Comparison of ENCODE assay signal across 8 cellular contexts in the genomic region with DNA sequence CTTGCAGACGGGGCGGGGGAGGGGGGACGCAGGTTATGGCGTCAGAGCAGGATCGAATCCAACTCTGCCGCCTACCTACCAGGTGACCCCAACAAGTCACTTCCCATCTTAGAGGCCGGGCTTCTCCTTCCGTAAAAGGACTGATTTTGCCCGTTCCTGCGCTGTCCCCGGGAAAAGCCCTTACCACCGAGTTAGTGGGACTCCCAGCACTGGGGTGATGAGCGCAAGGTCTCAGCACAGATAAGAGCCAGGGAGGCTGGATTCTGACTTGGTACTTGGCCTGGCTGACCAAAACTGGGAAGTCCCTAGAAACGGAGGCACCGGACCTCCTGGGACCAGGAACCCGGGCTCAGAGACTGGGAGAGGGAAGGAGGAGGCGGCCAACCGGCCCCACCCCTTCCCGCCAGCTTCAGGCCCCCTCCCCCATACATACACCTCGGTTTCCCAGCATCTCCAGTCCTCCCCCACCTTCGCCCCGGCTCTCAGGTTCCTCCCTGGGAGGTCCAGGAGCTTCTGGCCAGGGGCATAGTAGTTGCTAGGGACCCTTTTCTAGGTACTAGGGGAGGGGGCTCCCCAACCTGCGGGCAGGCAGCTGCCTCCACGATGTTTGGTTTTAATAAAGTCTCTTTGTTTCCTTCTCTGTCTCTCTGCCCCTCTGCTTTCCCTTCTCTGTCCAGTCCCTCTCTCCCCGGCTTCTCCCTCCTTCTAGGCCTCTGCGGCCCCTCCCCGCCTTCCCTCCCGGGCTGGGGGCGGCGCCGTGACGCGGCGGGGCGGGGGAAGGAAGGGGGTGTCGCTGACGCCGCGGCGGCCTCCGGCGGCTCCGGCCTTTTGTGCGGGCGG. TPM values are rescaled to one million over a fixed set of nuclear protein-coding genes. Genes with fewer than 3 reads are reported as not detected.
DNase-seq lines count a peak whose midpoint lies in the region; ATAC-seq and TF ChIP-seq lines count a peak whose summit lies in the region.

A gene (plus strand): TSS at position 826 of the 840 bp plus-strand sequence. CDS start 156 bp downstream, outside the sequence.

- H3K27ac Mint-ChIP-seq in Calu3 (ENCODE audit: unreplicated experiment) (peak within 1 kb of the TSS; percentile 88), glutamatergic neuron (ENCODE audit: unreplicated experiment) (peak within 1 kb of the TSS; percentile 99)
- peak within 1 kb of the TSS; percentile 98 for H3K27ac Mint-ChIP-seq in activated naive CD8-positive, alpha-beta T cell

- peak within 1 kb of the TSS; percentile 79 for H3K4me3 ChIP-seq in Loucy (ENCODE audit: low read length, poor library complexity, severe bottlenecking)
- H3K4me3 ChIP-seq in ovary, result peak within 1 kb of the TSS; percentile 91
- H3K4me3 ChIP-seq in thyroid gland (replicated peaks in 1 of 3), result peak within 1 kb of the TSS; percentile 3 to 97 (median 69)

- peak; percentile 95 for DNase-seq in Calu3
- peak; percentile 89 for DNase-seq in glutamatergic neuron
- peak; percentile 88 to 93 (median 92) for DNase-seq in ovary
- peak; percentile 88 for DNase-seq in thyroid gland

- H3K9me2 ChIP-seq in Loucy (replicated peaks; ENCODE audit: low read depth, low read length), result no peaks in the 10 kb centered on the region

- H3K27me3 Mint-ChIP-seq in Calu3 (ENCODE audit: unreplicated experiment) (no peaks in the 10 kb centered on the region), glutamatergic neuron (ENCODE audit: unreplicated experiment) (peaks cover 22% of the 10 kb centered on the region)
- H3K27me3 Mint-ChIP-seq in activated naive CD8-positive, alpha-beta T cell, result no peaks in the 10 kb centered on the region

- H3K36me3 ChIP-seq in Loucy (ENCODE audit: insufficient read depth, low read length), result no peaks in the 10 kb centered on the region; the same call in 1 of the 2 replicates
- no peaks in the 10 kb centered on the region for H3K36me3 ChIP-seq in ovary
- no peaks in the 10 kb centered on the region for H3K36me3 ChIP-seq in thyroid gland

- 1% methylated on average over 43 to 45 of the region's 45 CpGs for WGBS in ovary, 3 donors
- WGBS in thyroid gland, 2 donors, result 0 to 3% methylated on average over 26 to 38 of the region's 45 CpGs

- peak within 1 kb of the TSS; percentile 58 for H2AFZ ChIP-seq in Loucy (ENCODE audit: low read length)

- H3K9ac ChIP-seq in Loucy (ENCODE audit: low read depth, low read length, poor library complexity, severe bottlenecking), result peak within 1 kb of the TSS; percentile 95

- H3K9me3 ChIP-seq in Loucy (ENCODE audit: insufficient read depth, low read depth, low read length) (no peaks in the 10 kb centered on the region), ovary (no peaks in the 10 kb centered on the region), thyroid gland (no peaks in the 10 kb centered on the region)

- no peak for TF ChIP-seq CTCF in Calu3 (IDR thresholded peaks at IDR 0.05; ENCODE audit: unreplicated experiment)
- TF ChIP-seq CTCF in Loucy (conservative IDR thresholded peaks at IDR 0.05; ENCODE audit: low read length), result no peak
- TF ChIP-seq CTCF in glutamatergic neuron (IDR thresholded peaks at IDR 0.05; ENCODE audit: partially characterized antibody, unreplicated experiment), result no peak
- no peak for TF ChIP-seq CTCF in ovary (IDR thresholded peaks at IDR 0.05)
- no peak for TF ChIP-seq CTCF in thyroid gland (IDR thresholded peaks at IDR 0.05)

- intact Hi-C loops in Calu3 (cut with micrococcal nuclease; ENCODE audit: unreplicated experiment) (loop anchor here (10.0 kb wide), 1 partner anchor 75 kb away; a partner anchor contains a TSS), ovary (cut with DNase I) (no loop called here), thyroid gland (cut with DNase I) (no loop called here)

- H3K4me3 Mint-ChIP-seq in Calu3 (ENCODE audit: low read depth, unreplicated experiment) (peak within 1 kb of the TSS; percentile 88), glutamatergic neuron (ENCODE audit: unreplicated experiment) (peak within 1 kb of the TSS; percentile 97)
- peak within 1 kb of the TSS; percentile 98 for H3K4me3 Mint-ChIP-seq in activated naive CD8-positive, alpha-beta T cell

- peaks cover 53% of the 10 kb centered on the region for H3K79me2 ChIP-seq in Loucy (ENCODE audit: insufficient read depth, low read length)

- 0 out of 2 replicates have a peak, but pooled peaks cover 6% of the 10 kb centered on the region for H3F3A ChIP-seq in Loucy (ENCODE audit: low read depth)

- H3K9me3 Mint-ChIP-seq in Calu3 (ENCODE audit: low read depth, unreplicated experiment), result no peaks in the 10 kb centered on the region
- no peaks in the 10 kb centered on the region for H3K9me3 Mint-ChIP-seq in activated naive CD8-positive, alpha-beta T cell (ENCODE audit: low read depth)
- peaks cover 19% of the 10 kb centered on the region for H3K9me3 Mint-ChIP-seq in glutamatergic neuron (ENCODE audit: unreplicated experiment)

- TSS peak; percentile 93 for BruUV-seq in Calu3 (replicated peaks; lab: Mats Ljungman, UMichigan)

- H3K4me2 ChIP-seq in Loucy (ENCODE audit: low read depth, low read length, poor library complexity, severe bottlenecking), result peak within 1 kb of the TSS; percentile 87

- TF ChIP-seq POLR2A in ovary (IDR thresholded peaks at IDR 0.05), result peak; percentile 87
- peak; percentile 38 to 62 for TF ChIP-seq POLR2A in thyroid gland (IDR thresholded peaks at IDR 0.05)

- CTCF ChIA-PET in Calu3 (lab: Charles Lee), result interaction anchor here (0.5 to 1.1 kb wide), 6 partner anchors 10 to 495 kb away, joined by 3 to 8 read pairs (median 4); no protein-coding TSS in a partner anchor

- peaks cover 67% of the 10 kb centered on the region for H3K4me1 Mint-ChIP-seq in Calu3 (ENCODE audit: low read depth, unreplicated experiment)
- peaks cover 62% of the 10 kb centered on the region for H3K4me1 Mint-ChIP-seq in activated naive CD8-positive, alpha-beta T cell (ENCODE audit: low read depth)
- peaks cover 28% of the 10 kb centered on the region for H3K4me1 Mint-ChIP-seq in glutamatergic neuron (ENCODE audit: low read depth, unreplicated experiment)

- ATAC-seq in GM21529 (IDR thresholded peaks at IDR 0.05; ENCODE audit: unreplicated experiment), result peak; percentile 55
- ATAC-seq in SK-N-SH treated with all-trans-retinoic acid at 6 μM for 48 hours, result peak; percentile 89

- peak; percentile 76 for TF ChIP-seq EP300 in ovary (IDR thresholded peaks at IDR 0.05)

- H3K27me3 ChIP-seq in Loucy (ENCODE audit: insufficient read depth, low read length, poor library complexity, severe bottlenecking) (no peaks in the 10 kb centered on the region), ovary (no peaks in the 10 kb centered on the region), thyroid gland (no peaks in the 10 kb centered on the region)

- H3K27ac ChIP-seq in ovary, result peak within 1 kb of the TSS; percentile 97 to 99
- H3K27ac ChIP-seq in thyroid gland, result peak within 1 kb of the TSS; percentile 98 to 100 (median 99)

- H4K20me1 ChIP-seq in Loucy (ENCODE audit: insufficient read depth, low read length, poor library complexity, severe bottlenecking), result peaks cover 40% of the 10 kb centered on the region

- H3K36me3 Mint-ChIP-seq in Calu3 (ENCODE audit: insufficient read depth, unreplicated experiment) (peaks cover 61% of the 10 kb centered on the region), glutamatergic neuron (ENCODE audit: unreplicated experiment) (peaks cover 5% of the 10 kb centered on the region)
- peaks cover 4% of the 10 kb centered on the region for H3K36me3 Mint-ChIP-seq in activated naive CD8-positive, alpha-beta T cell

- H3K4me1 ChIP-seq in Loucy (ENCODE audit: insufficient read depth, low read length, poor library complexity, severe bottlenecking) (peaks cover 41% of the 10 kb centered on the region), ovary (ENCODE audit: insufficient read depth) (peaks cover 28% of the 10 kb centered on the region), thyroid gland (peaks cover 25 to 59% of the 10 kb centered on the region in 2 donors)

TF ChIP-seq in SK-N-SH treated with all-trans-retinoic acid at 6 μM for 48 hours, 23 proteins besides CTCF, POLR2A, EP300 and RAD21:
- no peak for TF ChIP-seq ISL1 (CRISPR knock-in tag; IDR thresholded peaks at IDR 0.05)
- TF ChIP-seq, protein P1, sequence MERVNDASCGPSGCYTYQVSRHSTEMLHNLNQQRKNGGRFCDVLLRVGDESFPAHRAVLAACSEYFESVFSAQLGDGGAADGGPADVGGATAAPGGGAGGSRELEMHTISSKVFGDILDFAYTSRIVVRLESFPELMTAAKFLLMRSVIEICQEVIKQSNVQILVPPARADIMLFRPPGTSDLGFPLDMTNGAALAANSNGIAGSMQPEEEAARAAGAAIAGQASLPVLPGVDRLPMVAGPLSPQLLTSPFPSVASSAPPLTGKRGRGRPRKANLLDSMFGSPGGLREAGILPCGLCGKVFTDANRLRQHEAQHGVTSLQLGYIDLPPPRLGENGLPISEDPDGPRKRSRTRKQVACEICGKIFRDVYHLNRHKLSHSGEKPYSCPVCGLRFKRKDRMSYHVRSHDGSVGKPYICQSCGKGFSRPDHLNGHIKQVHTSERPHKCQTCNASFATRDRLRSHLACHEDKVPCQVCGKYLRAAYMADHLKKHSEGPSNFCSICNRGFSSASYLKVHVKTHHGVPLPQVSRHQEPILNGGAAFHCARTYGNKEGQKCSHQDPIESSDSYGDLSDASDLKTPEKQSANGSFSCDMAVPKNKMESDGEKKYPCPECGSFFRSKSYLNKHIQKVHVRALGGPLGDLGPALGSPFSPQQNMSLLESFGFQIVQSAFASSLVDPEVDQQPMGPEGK (CRISPR knock-in tag; IDR thresholded peaks at IDR 0.05; ENCODE audit: borderline replicate concordance), result peak; percentile 86

RNA-seq across cellular contexts. Expression of the gene that starts here (rescaled TPM):
- total RNA-seq in Calu3 (2022) (114 and 126 TPM in 2 replicates), glutamatergic neuron (ENCODE audit: unreplicated experiment) (220 TPM), ovary (10 to 100 TPM; 58.3 to 93.7 (median 72.7) TPM), thyroid gland (10 to 100 TPM; 33.4 to 57.5 (median 47.0) TPM)
- 10 to 100 TPM; 44.5 to 71.6 TPM for polyA plus RNA-seq in ovary

Comparison
In these comparisons a context has a peak if more than half of its experiments do, and no peak if none do; other contexts are left out.
1. Peak in every context shown above with its lines: DNase-seq, ATAC-seq, H3K4me3 ChIP-seq and H3K27ac ChIP-seq.